12 cellular contexts compared by ENCODE assay signal in the genomic region with DNA sequence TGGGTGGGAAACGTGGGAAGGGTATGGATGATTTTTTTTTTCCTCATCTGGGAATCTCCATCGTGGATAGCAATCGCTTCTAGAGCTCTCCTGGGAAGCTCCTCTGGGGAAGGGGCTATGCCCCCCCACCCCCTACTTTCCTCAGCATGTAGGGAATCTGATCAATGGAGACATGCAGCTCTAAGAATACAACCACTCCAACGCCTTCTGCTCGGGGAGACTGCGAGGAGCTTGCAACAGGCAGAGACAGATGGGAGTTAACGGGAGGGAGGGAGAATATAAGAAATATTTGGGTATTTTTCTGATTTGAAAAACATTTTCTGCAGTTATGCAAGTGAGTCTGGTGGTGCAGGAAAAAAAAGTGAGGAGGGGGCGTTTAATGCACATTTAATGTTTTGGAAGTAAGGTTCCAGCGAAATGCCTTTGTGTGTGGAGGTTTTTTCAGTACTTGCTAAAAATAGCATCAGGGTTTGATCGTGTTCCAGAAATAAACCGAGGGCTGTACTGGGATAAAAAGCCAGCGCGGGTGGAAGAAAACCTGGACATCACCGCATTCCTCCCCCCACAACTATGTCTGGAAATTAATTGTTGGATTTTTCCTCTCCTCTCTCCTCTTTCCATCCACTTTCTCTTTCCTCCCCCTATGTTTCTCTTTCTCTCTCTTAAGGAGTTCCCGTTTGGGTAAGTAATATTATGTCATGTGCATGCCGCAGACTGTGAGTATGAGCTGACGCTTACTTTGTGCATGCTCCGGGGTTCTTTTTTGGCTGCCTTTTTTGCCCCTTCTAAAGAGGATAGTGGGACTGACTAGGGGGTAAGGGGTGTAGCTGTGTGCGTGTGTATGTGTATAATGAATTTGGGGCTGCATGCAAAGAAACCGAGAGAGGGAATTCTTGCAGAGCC.
A peak's percentile ranks its signal among the peaks of the same experiment; 100 is the strongest.
DNase-seq lines count a peak whose midpoint lies in the region; ATAC-seq, FAIRE-seq and TF ChIP-seq lines count a peak whose summit lies in the region.
"Had no signal": no experiment of that assay in that cellular context is flagged by ENCODE, and none has a peak within 500 bp of the region (broad histone marks: within the 10 kb centered on the region; RNA-seq: fewer than 3 reads in every experiment).

No MANE protein-coding gene starts in this region.

- H3K4me3 Mint-ChIP-seq in astrocyte (ENCODE audit: unreplicated experiment): peak overlapping the region; percentile 87

- TF ChIP-seq CTCF in heart left ventricle (IDR thresholded peaks at IDR 0.05): no peak
- no peak for TF ChIP-seq CTCF in astrocyte (IDR thresholded peaks at IDR 0.05; ENCODE audit: insufficient read depth, low read depth, low read length)
- no peak for TF ChIP-seq CTCF in vagina (IDR thresholded peaks at IDR 0.05)
- no peak for TF ChIP-seq CTCF in uterus (IDR thresholded peaks at IDR 0.05)

- H4K91ac ChIP-seq in mesenchymal stem cell (ENCODE audit: low read length): no peak overlapping the region

- H3K18ac ChIP-seq in mesenchymal stem cell (ENCODE audit: low read depth in 1 of 2, low read length in 2 of 2): no peak overlapping the region

- FAIRE-seq in astrocyte (lab: Jason Lieb, UNC): no peak
- FAIRE-seq: TTC549 had no signal

- H3K27me3 Mint-ChIP-seq in astrocyte (ENCODE audit: low read depth, unreplicated experiment): peaks cover 78% of the 10 kb centered on the region

- peak in 2 of 4 donors; percentile 40 for ATAC-seq in heart left ventricle
- no peak for ATAC-seq in Right ventricle myocardium inferior

- peaks cover 30% of the 10 kb centered on the region for H3K4me1 Mint-ChIP-seq in astrocyte (ENCODE audit: low read depth, unreplicated experiment)

- H3K27ac ChIP-seq in heart left ventricle: no peak overlapping the region
- no peak overlapping the region for H3K27ac ChIP-seq in astrocyte (ENCODE audit: low read depth, low read length)
- H3K27ac ChIP-seq in mesenchymal stem cell (ENCODE audit: low read length, poor library complexity, severe bottlenecking): no peak overlapping the region
- no peak overlapping the region for H3K27ac ChIP-seq in vagina
- no peak overlapping the region for H3K27ac ChIP-seq in uterus

- H2BK120ac ChIP-seq in mesenchymal stem cell (ENCODE audit: low read depth, low read length): no peak overlapping the region

- H2BK5ac ChIP-seq in mesenchymal stem cell (ENCODE audit: low read depth, low read length, poor library complexity, severe bottlenecking): no peak overlapping the region

- no peaks in the 10 kb centered on the region for H3K9me3 Mint-ChIP-seq in astrocyte (ENCODE audit: unreplicated experiment)

- no peak overlapping the region for H2AK5ac ChIP-seq in mesenchymal stem cell (ENCODE audit: low read length, severe bottlenecking)

- H3K27me3 ChIP-seq in heart left ventricle: peaks cover 23 to 100% (median 57%) of the 10 kb centered on the region in 9 donors
- peaks cover 83% of the 10 kb centered on the region for H3K27me3 ChIP-seq in astrocyte (ENCODE audit: insufficient read depth, low read length)
- peaks cover 86 to 98% of the 10 kb centered on the region in 2 experiments for H3K27me3 ChIP-seq in mesenchymal stem cell (ENCODE audit: control insufficient read depth in 1 of 2, insufficient read depth in 1 of 2, low read length in 2 of 2)
- H3K27me3 ChIP-seq in vagina: peaks cover 22% of the 10 kb centered on the region
- peaks cover 27 to 66% of the 10 kb centered on the region in 2 donors for H3K27me3 ChIP-seq in uterus

- no peak overlapping the region for H3K9ac ChIP-seq in astrocyte (ENCODE audit: low read length)
- H3K9ac ChIP-seq in mesenchymal stem cell (ENCODE audit: low read length): peak overlapping the region; percentile 49

- no peak for DNase-seq in heart left ventricle
- DNase-seq in Right ventricle myocardium inferior (ENCODE audit: missing footprints): no peak
- peak; percentile 38 for DNase-seq in astrocyte (ENCODE audit: low read depth)
- no peak for DNase-seq in mesenchymal stem cell
- DNase-seq in vagina (ENCODE audit: extremely low spot score in 2 of 2): no peak
- DNase-seq in germinal center (ENCODE audit: low spot score): no peak
- no peak for DNase-seq in KG1 (lab: John Stamatoyannopoulos, UW)
- no peak for DNase-seq in uterus
- DNase-seq: GDM1, NCI-H187 treated with DMSO at 0.1 percent for 48 hours had no signal

- H2BK15ac ChIP-seq in mesenchymal stem cell (ENCODE audit: low read depth, poor library complexity, severe bottlenecking): no peak overlapping the region

- H3K79me2 ChIP-seq in astrocyte (ENCODE audit: insufficient read depth, low read length): no peaks in the 10 kb centered on the region

- H3K36me3 ChIP-seq in heart left ventricle (no peaks in the 10 kb centered on the region), astrocyte (ENCODE audit: insufficient read depth, low read length) (no peaks in the 10 kb centered on the region), mesenchymal stem cell (ENCODE audit: control insufficient read depth in 1 of 2, insufficient read depth in 2 of 2, low read depth in 1 of 2, low read length in 2 of 2) (no peaks in the 10 kb centered on the region), vagina (no peaks in the 10 kb centered on the region), uterus (no peaks in the 10 kb centered on the region)
- H3K36me3 ChIP-seq: adrenal gland had no signal

- no peak overlapping the region for H3K14ac ChIP-seq in mesenchymal stem cell (ENCODE audit: low read length in 2 of 2)

- peaks cover 14% of the 10 kb centered on the region for H4K20me1 ChIP-seq in astrocyte (ENCODE audit: insufficient read depth, low read length)

- H4K8ac ChIP-seq in mesenchymal stem cell (ENCODE audit: low read length): no peak overlapping the region

- no peak overlapping the region for H2BK12ac ChIP-seq in mesenchymal stem cell (ENCODE audit: low read length in 2 of 2)

- no peak overlapping the region for H3K4ac ChIP-seq in mesenchymal stem cell (ENCODE audit: low read depth in 1 of 2, low read length in 2 of 2)

- 2 to 3% (median 2%) methylated on average over 20 of the region's 20 CpGs for WGBS in heart left ventricle, 4 donors
- 20% methylated on average over 16 of the region's 20 CpGs for WGBS in mesenchymal stem cell

- no peak for TF ChIP-seq POLR2A in heart left ventricle (IDR thresholded peaks at IDR 0.05)
- no peak for TF ChIP-seq POLR2A in vagina (IDR thresholded peaks at IDR 0.05)
- no peak for TF ChIP-seq POLR2A in uterus (IDR thresholded peaks at IDR 0.05)

- H3K27ac Mint-ChIP-seq in astrocyte (ENCODE audit: unreplicated experiment): peak overlapping the region; percentile 72

- peak overlapping the region; percentile 22 for H2AFZ ChIP-seq in astrocyte (ENCODE audit: low read depth, low read length)
- no peak overlapping the region for H2AFZ ChIP-seq in mesenchymal stem cell (ENCODE audit: low read depth, low read length)

- no peaks in the 10 kb centered on the region for H3K9me3 ChIP-seq in heart left ventricle
- H3K9me3 ChIP-seq in astrocyte (ENCODE audit: insufficient read depth, low read depth, low read length): no peaks in the 10 kb centered on the region
- H3K9me3 ChIP-seq in mesenchymal stem cell (ENCODE audit: control insufficient read depth, low read length): no peaks in the 10 kb centered on the region
- no peaks in the 10 kb centered on the region for H3K9me3 ChIP-seq in vagina
- H3K9me3 ChIP-seq in uterus: no peaks in the 10 kb centered on the region
- H3K9me3 ChIP-seq: adrenal gland had no signal

- no peaks in the 10 kb centered on the region for H3K36me3 Mint-ChIP-seq in astrocyte (ENCODE audit: low read depth, unreplicated experiment)

- H3K4me3 ChIP-seq in heart left ventricle: peak overlapping the region; percentile 22 to 58 (median 44)
- peak overlapping the region; percentile 53 for H3K4me3 ChIP-seq in astrocyte (ENCODE audit: insufficient read depth, low read depth, low read length)
- H3K4me3 ChIP-seq in mesenchymal stem cell (ENCODE audit: insufficient read depth in 1 of 2, low read depth in 1 of 2, low read length in 2 of 2): peak overlapping the region in 1 of 2 experiments; percentile 74
- peak overlapping the region; percentile 6 to 16 for H3K4me3 ChIP-seq in vagina
- H3K4me3 ChIP-seq in uterus: peak overlapping the region in 1 of 2 donors; percentile 19

- H3K4me1 ChIP-seq in heart left ventricle: peaks cover 0 to 77% (median 37%) of the 10 kb centered on the region in 12 donors
- H3K4me1 ChIP-seq in astrocyte (ENCODE audit: insufficient read depth, low read length): peaks cover 33% of the 10 kb centered on the region
- peaks cover 33% of the 10 kb centered on the region for H3K4me1 ChIP-seq in mesenchymal stem cell (ENCODE audit: control insufficient read depth, insufficient read depth, low read depth, low read length)
- peaks cover 39% of the 10 kb centered on the region for H3K4me1 ChIP-seq in vagina
- H3K4me1 ChIP-seq in uterus: peaks cover 0 to 32% of the 10 kb centered on the region in 2 donors

- no peaks in the 10 kb centered on the region for H3K79me1 ChIP-seq in mesenchymal stem cell (replicated peaks; ENCODE audit: low read length, poor library complexity, severe bottlenecking)

- H3K4me2 ChIP-seq in astrocyte (ENCODE audit: low read length) (peak overlapping the region; percentile 86), mesenchymal stem cell (ENCODE audit: low read length, poor library complexity, severe bottlenecking) (peak overlapping the region; percentile 70)

- no peak overlapping the region for H3K23ac ChIP-seq in mesenchymal stem cell (ENCODE audit: low read length in 2 of 2)

- intact Hi-C loops in heart left ventricle (cut with DNase I) (loop anchor here in 7 of 10 donors (5.0 to 10.0 kb wide), 8 partner anchors 66 to 276 kb away; partner anchors contain the start of gene HSD17B12 (in 1 of the 7)), Right ventricle myocardium inferior (cut with DNase I) (loop anchor here (5.0 kb wide), 2 partner anchors 66 to 276 kb away; no protein-coding TSS in a partner anchor), vagina (cut with DNase I) (no loop called here), uterus (cut with DNase I; ENCODE audit: low total_unique reads) (no loop called here)

Comparison
In these comparisons a context has a peak if more than half of its experiments do, and no peak if none do; other contexts are left out.
1. intact Hi-C loops: an anchor here in heart left ventricle (5.0 to 10.0 kb wide) and Right ventricle myocardium inferior (5.0 kb wide); none called in vagina and uterus.